In genomic region chr7:121159553-121159952, GRCh38 we compare ENCODE assay signal across 1 cellular context.
TF ChIP-seq lines count a peak whose summit lies in the region.

No MANE protein-coding gene starts in this region.

TF ChIP-seq in K562, 482 proteins besides CTCF, POLR2A, EP300 and RAD21 (continued from another document and continues in another):
- TF ChIP-seq NONO (IDR thresholded peaks at IDR 0.05; ENCODE audit: low read depth in 2 of 2, low read length in 1 of 2) (no peak), HSF4 (CRISPR knock-in tag; IDR thresholded peaks at IDR 0.05; ENCODE audit: borderline replicate concordance) (peak; percentile 11; the same call in 1 of the 2 replicates), UBTF (IDR thresholded peaks at IDR 0.05; ENCODE audit: borderline replicate concordance in 1 of 2, low read depth in 2 of 2, low read length in 2 of 2) (no peak), MBD1 (CRISPR knock-in tag; IDR thresholded peaks at IDR 0.05) (peak; percentile 89), HNRNPUL1 (IDR thresholded peaks at IDR 0.05; ENCODE audit: low read length) (no peak), NCOA1 (IDR thresholded peaks at IDR 0.05; ENCODE audit: low read depth) (no peak), ZBTB34 (CRISPR knock-in tag; IDR thresholded peaks at IDR 0.05) (no peak), CREBBP (IDR thresholded peaks at IDR 0.05; ENCODE audit: low read depth, low read length) (no peak), HINFP (tag; conservative IDR thresholded peaks at IDR 0.05; ENCODE audit: low read depth) (0 out of 2 replicates have a peak, but pooled peaks have one; percentile 47), SREBF1 (IDR thresholded peaks at IDR 0.05; ENCODE audit: borderline replicate concordance, low read depth, low read length) (no peak), SRF (CRISPR knock-in tag; IDR thresholded peaks at IDR 0.05) (no peak), TEAD2 (tag; IDR thresholded peaks at IDR 0.05) (no peak), ATF3 (IDR thresholded peaks at IDR 0.05) (no peak), ATF3 (CRISPR knock-in tag; conservative IDR thresholded peaks at IDR 0.05) (no peak), CHD2 (IDR thresholded peaks at IDR 0.05; ENCODE audit: low read depth, low read length) (no peak), NKRF (IDR thresholded peaks at IDR 0.05; ENCODE audit: borderline replicate concordance) (no peak), POLR3G (IDR thresholded peaks at IDR 0.05; ENCODE audit: extremely low read depth, insufficient read length, insufficient replicate concordance) (no peak), GTF2F1 (IDR thresholded peaks at IDR 0.05; ENCODE audit: low read depth, low read length) (no peak), ZNF511 (CRISPR knock-in tag; IDR thresholded peaks at IDR 0.05) (no peak), XRCC3 (IDR thresholded peaks at IDR 0.05) (no peak), CUX1 (CRISPR knock-in tag; IDR thresholded peaks at IDR 0.05) (no peak), BCL6 (CRISPR knock-in tag; IDR thresholded peaks at IDR 0.05) (peak; percentile 4; the same call in 1 of the 2 replicates), ZNF77 (CRISPR knock-in tag; IDR thresholded peaks at IDR 0.05) (no peak), ZNF561 (CRISPR knock-in tag; conservative IDR thresholded peaks at IDR 0.05) (no peak), PTTG1 (tag; IDR thresholded peaks at IDR 0.05; ENCODE audit: low read depth) (peak; percentile 72), GABPB1 (CRISPR knock-in tag; IDR thresholded peaks at IDR 0.05) (no peak), ZNF197 (CRISPR knock-in tag; IDR thresholded peaks at IDR 0.05; ENCODE audit: low read depth) (no peak; the same call in 1 of the 2 replicates), CC2D1A (IDR thresholded peaks at IDR 0.05) (no peak), ZMIZ1 (IDR thresholded peaks at IDR 0.05; ENCODE audit: low read depth in 2 of 2, low read length in 2 of 2) (no peak), GATA2 (CRISPR knock-in tag; IDR thresholded peaks at IDR 0.05) (no peak), SMARCE1 (IDR thresholded peaks at IDR 0.05) (no peak), POLR2H (tag; IDR thresholded peaks at IDR 0.05; ENCODE audit: low read depth) (peak; percentile 86; the same call in 1 of the 2 replicates), ZNF668 (CRISPR knock-in tag; IDR thresholded peaks at IDR 0.05) (peak; percentile 71), IRF1 (CRISPR knock-in tag; IDR thresholded peaks at IDR 0.05; ENCODE audit: borderline replicate concordance) (no peak), CBX2 (IDR thresholded peaks at IDR 0.05; ENCODE audit: insufficient read depth, low read length, poor library complexity, severe bottlenecking) (no peak), MIER1 (IDR thresholded peaks at IDR 0.05; ENCODE audit: low read depth) (no peak), TCF15 (CRISPR knock-in tag; IDR thresholded peaks at IDR 0.05) (no peak), GATAD2A (IDR thresholded peaks at IDR 0.05) (no peak), LCOR (CRISPR knock-in tag; IDR thresholded peaks at IDR 0.05) (no peak)
